In the genomic region with DNA sequence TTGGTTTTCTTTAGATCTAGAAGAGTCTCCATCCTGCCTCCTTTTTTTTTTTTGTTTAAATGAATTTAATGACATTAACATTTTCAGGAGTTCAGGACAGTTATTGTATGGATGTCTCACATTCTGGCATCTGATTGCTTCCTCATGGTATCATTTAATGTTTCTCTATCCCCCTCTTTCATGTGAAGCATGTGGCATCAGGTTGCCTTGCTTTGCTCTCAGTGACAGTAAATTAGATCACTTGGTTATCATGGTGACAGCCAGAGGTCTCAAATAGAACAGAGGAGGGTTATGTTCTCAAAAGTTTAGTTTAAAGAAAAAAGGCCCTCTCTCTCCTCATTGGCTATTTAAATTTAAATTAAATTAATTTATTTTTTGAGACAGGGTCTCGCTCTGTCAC, we compare ENCODE assay signal across 32 cellular contexts.
"Had no signal": no experiment of that assay in that cellular context is flagged by ENCODE, and none has a peak within 500 bp of the region (broad histone marks: within the 10 kb centered on the region; RNA-seq: fewer than 3 reads in every experiment).

No MANE protein-coding gene starts in this region.

- H3K27me3 ChIP-seq: brain microvascular endothelial cell, esophagus squamous epithelium, gastroesophageal sphincter had no signal

- H3K27ac Mint-ChIP-seq: activated CD4-positive, alpha-beta memory T cell treated with anti-CD3 and anti-CD28 coated beads for 36 hours; activated CD4-positive, alpha-beta T cell treated with anti-CD3 and anti-CD28 coated beads for 36 hours; activated CD4-positive, alpha-beta T cell treated with anti-CD3 and anti-CD28 coated beads, Interleukin-2, amount 10 ng/mL, durations not matched to agents 24 days and 14 days; activated CD8-positive, alpha-beta memory T cell treated with anti-CD3 and anti-CD28 coated beads, Interleukin-2, amount 10 ng/mL, durations not matched to agents 7 days and 5 days; activated CD8-positive, alpha-beta T cell treated with anti-CD3 and anti-CD28 coated beads, Interleukin-2, amount 10 ng/mL, durations not matched to agents 7 days and 5 days; activated naive CD4-positive, alpha-beta T cell treated with anti-CD3 and anti-CD28 coated beads, Interleukin-2, amount 10 ng/mL, durations not matched to agents 7 days and 5 days; activated naive CD8-positive, alpha-beta T cell treated with anti-CD3 and anti-CD28 coated beads, Interleukin-2, amount 10 ng/mL, durations not matched to agents 7 days and 5 days; activated T-helper 1 cell treated with anti-CD3 and anti-CD28 coated beads, Interleukin-12 subunit alpha, Interleukin-12 subunit beta, Interleukin-2, Interleukin-4 antibody, amounts not matched to agents 30 ng/mL and 10 ng/mL and 1 ng/mL, durations not matched to agents 14 hours and 24 hours and 36 hours had no signal

- FAIRE-seq: astrocyte, bronchial epithelial cell, colon, endometrium, endothelial cell of umbilical vein had no signal

- H3K27ac ChIP-seq: brain microvascular endothelial cell, epithelial cell of prostate, esophagus squamous epithelium, gastroesophageal sphincter had no signal

- H3K27me3 Mint-ChIP-seq: activated CD4-positive, alpha-beta memory T cell treated with anti-CD3 and anti-CD28 coated beads for 36 hours; activated CD4-positive, alpha-beta T cell treated with anti-CD3 and anti-CD28 coated beads for 36 hours; activated CD4-positive, alpha-beta T cell treated with anti-CD3 and anti-CD28 coated beads, Interleukin-2, amount 10 ng/mL, durations not matched to agents 24 days and 14 days; activated CD8-positive, alpha-beta memory T cell treated with anti-CD3 and anti-CD28 coated beads, Interleukin-2, amount 10 ng/mL, durations not matched to agents 7 days and 5 days; activated naive CD4-positive, alpha-beta T cell treated with anti-CD3 and anti-CD28 coated beads, Interleukin-2, amount 10 ng/mL, durations not matched to agents 7 days and 5 days; activated naive CD8-positive, alpha-beta T cell treated with anti-CD3 and anti-CD28 coated beads, Interleukin-2, amount 10 ng/mL, durations not matched to agents 7 days and 5 days had no signal

- DNase-seq: activated CD4-positive, alpha-beta memory T cell treated with anti-CD3 and anti-CD28 coated beads for 36 hours; activated CD4-positive, alpha-beta T cell treated with anti-CD3 and anti-CD28 coated beads for 36 hours; activated CD4-positive, alpha-beta T cell treated with anti-CD3 and anti-CD28 coated beads, Interleukin-2, amount 10 ng/mL, durations not matched to agents 24 days and 14 days; activated CD4-positive, CD25-positive, alpha-beta regulatory T cell; activated CD4-positive, CD25-positive, alpha-beta regulatory T cell treated with anti-CD3 and anti-CD28 coated beads, Interleukin-2, amount 50 U/mL, for 72 hours; activated CD8-positive, alpha-beta memory T cell treated with anti-CD3 and anti-CD28 coated beads, Interleukin-2, amount 10 ng/mL, durations not matched to agents 7 days and 5 days; activated CD8-positive, alpha-beta memory T cell treated with anti-CD3 and anti-CD28 coated beads, Interleukin-2, amount 50 U/mL, for 4 hours; activated CD8-positive, alpha-beta T cell treated with anti-CD3 and anti-CD28 coated beads, Interleukin-2, amount 10 ng/mL, durations not matched to agents 7 days and 5 days; activated gamma-delta T cell; activated naive CD4-positive, alpha-beta T cell; activated naive CD4-positive, alpha-beta T cell treated with anti-CD3 and anti-CD28 coated beads, Interleukin-2, amount 10 ng/mL, durations not matched to agents 7 days and 5 days; activated naive CD8-positive, alpha-beta T cell treated with anti-CD3 and anti-CD28 coated beads, Interleukin-2, amount 10 ng/mL, durations not matched to agents 7 days and 5 days; activated T-cell treated with anti-CD3 and anti-CD28 coated beads, Interleukin-2, amount 50 U/mL, for 1 hour; activated T-cell treated with anti-CD3 and anti-CD28 coated beads, Interleukin-2, amount 50 U/mL, for 48 hours; brain microvascular endothelial cell; caudate nucleus; cortex of kidney; dermis blood vessel endothelial cell; effector CD4-positive, alpha-beta T cell; esophagus squamous epithelium; foreskin melanocyte; T-helper 1 cell; T-helper 2 cell had no signal

- ATAC-seq: activated CD4-positive, alpha-beta T cell treated with anti-CD3 and anti-CD28 coated beads for 36 hours; activated CD8-positive, alpha-beta memory T cell treated with anti-CD3 and anti-CD28 coated beads, Interleukin-2, amount 10 ng/mL, durations not matched to agents 7 days and 5 days; activated CD8-positive, alpha-beta T cell treated with anti-CD3 and anti-CD28 coated beads, Interleukin-2, amount 10 ng/mL, durations not matched to agents 7 days and 5 days; activated naive CD4-positive, alpha-beta T cell treated with anti-CD3 and anti-CD28 coated beads, Interleukin-2, amount 50 U/mL, for 72 hours; gastroesophageal sphincter had no signal

- H3K4me3 Mint-ChIP-seq: activated CD4-positive, alpha-beta memory T cell treated with anti-CD3 and anti-CD28 coated beads for 36 hours; activated CD4-positive, alpha-beta T cell treated with anti-CD3 and anti-CD28 coated beads for 36 hours; activated CD4-positive, alpha-beta T cell treated with anti-CD3 and anti-CD28 coated beads, Interleukin-2, amount 10 ng/mL, durations not matched to agents 24 days and 14 days; activated CD8-positive, alpha-beta memory T cell treated with anti-CD3 and anti-CD28 coated beads, Interleukin-2, amount 10 ng/mL, durations not matched to agents 7 days and 5 days; activated CD8-positive, alpha-beta T cell treated with anti-CD3 and anti-CD28 coated beads, Interleukin-2, amount 10 ng/mL, durations not matched to agents 7 days and 5 days; activated naive CD4-positive, alpha-beta T cell treated with anti-CD3 and anti-CD28 coated beads, Interleukin-2, amount 10 ng/mL, durations not matched to agents 7 days and 5 days; activated naive CD8-positive, alpha-beta T cell treated with anti-CD3 and anti-CD28 coated beads, Interleukin-2, amount 10 ng/mL, durations not matched to agents 7 days and 5 days; activated T-helper 1 cell treated with anti-CD3 and anti-CD28 coated beads, Interleukin-12 subunit alpha, Interleukin-12 subunit beta, Interleukin-2, Interleukin-4 antibody, amounts not matched to agents 30 ng/mL and 10 ng/mL and 1 ng/mL, durations not matched to agents 14 hours and 24 hours and 36 hours had no signal

- H3K9me3 ChIP-seq: esophagus squamous epithelium, gastroesophageal sphincter had no signal

- H3K4me3 ChIP-seq: esophagus squamous epithelium, gastroesophageal sphincter had no signal

- H3K36me3 ChIP-seq: brain microvascular endothelial cell had no signal

- H3K9me3 Mint-ChIP-seq: activated CD4-positive, alpha-beta memory T cell treated with anti-CD3 and anti-CD28 coated beads for 36 hours; activated CD4-positive, alpha-beta T cell treated with anti-CD3 and anti-CD28 coated beads, Interleukin-2, amount 10 ng/mL, durations not matched to agents 24 days and 14 days; activated naive CD4-positive, alpha-beta T cell treated with anti-CD3 and anti-CD28 coated beads, Interleukin-2, amount 10 ng/mL, durations not matched to agents 7 days and 5 days; activated naive CD4-positive, alpha-beta T cell treated with anti-CD3 and anti-CD28 coated beads, Interleukin-2, amount 50 U/mL, for 72 hours; activated naive CD8-positive, alpha-beta T cell treated with anti-CD3 and anti-CD28 coated beads, Interleukin-2, amount 10 ng/mL, durations not matched to agents 7 days and 5 days; activated T-helper 1 cell treated with anti-CD3 and anti-CD28 coated beads, Interleukin-12 subunit alpha, Interleukin-12 subunit beta, Interleukin-2, Interleukin-4 antibody, amounts not matched to agents 30 ng/mL and 10 ng/mL and 1 ng/mL, durations not matched to agents 14 hours and 24 hours and 36 hours had no signal
